In the genomic region with DNA sequence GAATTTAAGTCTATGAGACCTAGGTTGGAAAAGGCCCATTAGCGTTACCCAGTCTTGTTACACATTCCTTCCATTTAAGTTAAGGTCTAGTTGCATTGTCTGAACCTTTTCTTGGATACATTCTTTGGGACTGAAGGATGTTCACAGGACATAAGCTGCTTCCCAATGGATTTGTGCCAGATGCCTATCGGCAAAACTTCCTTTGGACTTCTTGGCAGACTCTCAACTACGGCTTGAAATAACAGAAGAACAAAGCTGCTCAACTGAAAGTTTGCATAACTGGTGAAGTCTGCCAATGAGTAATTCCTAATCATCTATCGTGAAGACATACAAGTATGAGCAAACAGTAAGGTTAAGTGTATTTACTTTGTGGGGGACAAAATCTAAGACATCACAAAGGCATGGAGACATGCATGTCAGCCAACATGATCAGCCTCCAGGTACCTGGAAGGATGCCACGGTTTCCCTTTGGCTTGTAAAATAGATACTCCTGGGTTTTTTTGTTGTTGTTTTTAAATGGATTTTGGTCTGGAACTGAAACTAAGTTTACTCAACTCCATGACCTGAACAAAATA, we compare ENCODE assay signal across 10 cellular contexts. TPM values are rescaled to one million over a fixed set of nuclear protein-coding genes. Genes with fewer than 3 reads are reported as not detected.
DNase-seq lines count a peak whose midpoint lies in the region; ATAC-seq and TF ChIP-seq lines count a peak whose summit lies in the region.
"Had no signal": no experiment of that assay in that cellular context is flagged by ENCODE, and none has a peak within 500 bp of the region (broad histone marks: within the 10 kb centered on the region; RNA-seq: fewer than 3 reads in every experiment).

No MANE protein-coding gene starts in this region.

- WGBS in esophagus squamous epithelium, 2 donors = 14 to 18% methylated on average over 5 of the region's 5 CpGs
- WGBS in prostate gland = 13% methylated on average over 5 of the region's 5 CpGs

- H3K36me3 Mint-ChIP-seq in activated naive CD4-positive, alpha-beta T cell treated with anti-CD3 and anti-CD28 coated beads, Interleukin-2, amount 50 U/mL, for 72 hours = no peaks in the 10 kb centered on the region
- H3K36me3 Mint-ChIP-seq: IgD-negative memory B cell had no signal

- peaks cover 0 to 43% (median 20%) of the 10 kb centered on the region in 3 donors for H3K4me1 ChIP-seq in esophagus squamous epithelium
- no peaks in the 10 kb centered on the region for H3K4me1 ChIP-seq in prostate gland (replicated peaks)

- intact Hi-C loops in esophagus squamous epithelium (cut with DNase I) = no loop called here
- intact Hi-C loops in prostate gland (cut with DNase I) = no loop called here

- peak; percentile 99 for DNase-seq in EH (ENCODE audit: low read depth)
- peak; percentile 84 for DNase-seq in NCI-H460 (ENCODE audit: extremely low read depth, low read depth)
- DNase-seq in esophagus squamous epithelium (lab: John Stamatoyannopoulos, UW) = no peak
- peak; percentile 73 for DNase-seq in prostate gland (ENCODE audit: low spot score)
- DNase-seq in NCI-H1694 treated with DMSO at 0.1 percent for 48 hours (lab: John Stamatoyannopoulos, UW) = no peak
- no peak for DNase-seq in SK-N-DZ (ENCODE audit: low spot score)
- no peak for DNase-seq in activated naive CD4-positive, alpha-beta T cell treated with anti-CD3 and anti-CD28 coated beads, Interleukin-2, amount 50 U/mL, for 72 hours (ENCODE audit: low spot score in 2 of 2)
- DNase-seq: activated CD8-positive, alpha-beta memory T cell treated with anti-CD3 and anti-CD28 coated beads, Interleukin-2, amount 50 U/mL, for 4 hours had no signal

- H3K27ac ChIP-seq in esophagus squamous epithelium (peak overlapping the region in 3 of 4 donors; percentile 37 to 56 (median 42)), prostate gland (no peak overlapping the region)

- TF ChIP-seq POLR2A in esophagus squamous epithelium (IDR thresholded peaks at IDR 0.05) (no peak), prostate gland (IDR thresholded peaks at IDR 0.05) (no peak)

- ATAC-seq in activated naive CD4-positive, alpha-beta T cell treated with anti-CD3 and anti-CD28 coated beads, Interleukin-2, amount 50 U/mL, for 72 hours = no peak
- ATAC-seq in HG02642 (IDR thresholded peaks at IDR 0.05; ENCODE audit: poor library complexity, unreplicated experiment) = no peak

- no peak overlapping the region for H3K4me3 ChIP-seq in esophagus squamous epithelium
- H3K4me3 ChIP-seq in prostate gland = no peak overlapping the region

- H3K9me3 Mint-ChIP-seq in activated naive CD4-positive, alpha-beta T cell treated with anti-CD3 and anti-CD28 coated beads, Interleukin-2, amount 50 U/mL, for 72 hours = no peaks in the 10 kb centered on the region

- H3K36me3 ChIP-seq in esophagus squamous epithelium (no peaks in the 10 kb centered on the region), prostate gland (no peaks in the 10 kb centered on the region)

- H3K27me3 ChIP-seq in esophagus squamous epithelium (peaks cover 0 to 34% (median 1%) of the 10 kb centered on the region in 4 donors), prostate gland (replicated peaks; ENCODE audit: insufficient read depth) (no peaks in the 10 kb centered on the region)

- H3K27ac Mint-ChIP-seq in activated naive CD4-positive, alpha-beta T cell treated with anti-CD3 and anti-CD28 coated beads, Interleukin-2, amount 50 U/mL, for 72 hours = no peak overlapping the region
- H3K27ac Mint-ChIP-seq: IgD-negative memory B cell had no signal

- TF ChIP-seq CTCF in esophagus squamous epithelium (IDR thresholded peaks at IDR 0.05) (no peak), prostate gland (IDR thresholded peaks at IDR 0.05) (no peak)

- H3K9me3 ChIP-seq in esophagus squamous epithelium = peaks cover 0 to 9% (median 8%) of the 10 kb centered on the region in 3 donors
- no peaks in the 10 kb centered on the region for H3K9me3 ChIP-seq in prostate gland

RNA-seq across cellular contexts. Expression of gene MALSU1, which starts 35.4 kb away (rescaled TPM):
- 100 and 108 TPM in 2 replicates for total RNA-seq in NCI-H460 (2014; rRNA removed; shearing (Covaris generic))
- polyA plus RNA-seq in NCI-H460 (2014; cell fraction: nucleus; rRNA removed) = 146 and 197 TPM in 2 replicates
- total RNA-seq in esophagus squamous epithelium = 10 to 100 TPM; 32.6 to 55.1 (median 49.3) TPM
- total RNA-seq in prostate gland = 10 to 100 TPM; 52.1 to 55.5 TPM
- polyA plus RNA-seq in SK-N-DZ (2014; cell fraction: cytosol; rRNA removed) = 87.7 and 93.3 TPM in 2 replicates
- 42.9 and 59.9 TPM in 2 replicates for polyA plus RNA-seq in SK-N-DZ (2014; cell fraction: nucleus; rRNA removed)
- 10 to 100 TPM; 78.5 to 83.4 TPM for total RNA-seq in activated naive CD4-positive, alpha-beta T cell treated with anti-CD3 and anti-CD28 coated beads, Interleukin-2, amount 50 U/mL, for 72 hours

Comparison
In these comparisons a context has a peak if more than half of its experiments do, and no peak if none do; other contexts are left out.
1. DNase-seq: peak in EH (single experiment), NCI-H460 (single experiment) and prostate gland (single experiment); none in esophagus squamous epithelium (single experiment), NCI-H1694 treated with DMSO at 0.1 percent for 48 hours (single experiment), SK-N-DZ (single experiment) and activated naive CD4-positive, alpha-beta T cell treated with anti-CD3 and anti-CD28 coated beads, Interleukin-2, amount 50 U/mL, for 72 hours (0 of 2).
2. H3K27ac ChIP-seq: peak in esophagus squamous epithelium (3 of 4); none in prostate gland (0 of 2).